In genomic region chr7:3112499-3113134, GRCh38 we compare ENCODE assay signal across 15 cellular contexts.
A peak's percentile ranks its signal among the peaks of the same experiment; 100 is the strongest.
DNase-seq lines count a peak whose midpoint lies in the region; ATAC-seq lines count a peak whose summit lies in the region.
"Had no signal": no experiment of that assay in that cellular context is flagged by ENCODE, and none has a peak within 500 bp of the region (broad histone marks: within the 10 kb centered on the region; RNA-seq: fewer than 3 reads in every experiment).

No MANE protein-coding gene starts in this region.

- peak overlapping the region; percentile 82 for H3K27ac Mint-ChIP-seq in activated T-cell treated with anti-CD3 and anti-CD28 coated beads, Interleukin-2, amount 50 U/mL, for 24 hours
- H3K27ac Mint-ChIP-seq in activated T-helper 2 cell treated with anti-CD3 and anti-CD28 coated beads, Interferon-gamma antibody, Interleukin-2, Interleukin-4, amounts not matched to agents 10 μg/mL and 5 μg/mL and 100 μg/mL, durations not matched to agents 14 hours and 24 hours and 36 hours: peak overlapping the region; percentile 48
- peak overlapping the region; percentile 92 for H3K27ac Mint-ChIP-seq in stimulated activated effector memory CD8-positive, alpha-beta T cell treated with anti-CD3 and anti-CD28 coated beads, Interleukin-12 subunit alpha, Interleukin-12 subunit beta, amount 100 ng/mL, for 72 hours
- H3K27ac Mint-ChIP-seq: dendritic cell treated with granulocyte-macrophage colony-stimulating factor and Interleukin-4, amounts not matched to agents 40 ng/mL and 50 ng/mL, for 4 days had no signal

- DNase-seq in activated T-cell treated with anti-CD3 and anti-CD28 coated beads, Interleukin-2, amount 50 U/mL, for 24 hours: peak; percentile 43
- DNase-seq in activated T-cell treated with anti-CD3 and anti-CD28 coated beads, Interleukin-2, amount 50 U/mL, for 1 hour: no peak
- peak; percentile 53 for DNase-seq in NCI-H345 treated with DMSO at 0.1 percent for 48 hours (lab: John Stamatoyannopoulos, UW; ENCODE audit: unreplicated experiment)
- DNase-seq in activated T-helper 2 cell treated with anti-CD3 and anti-CD28 coated beads, Interferon-gamma antibody, Interleukin-2, Interleukin-4, amounts not matched to agents 10 μg/mL and 5 μg/mL and 100 μg/mL, durations not matched to agents 14 hours and 24 hours and 36 hours (ENCODE audit: low spot score): peak; percentile 34
- peak in 1 of 2 donors; percentile 77 for DNase-seq in stimulated activated effector memory CD8-positive, alpha-beta T cell treated with anti-CD3 and anti-CD28 coated beads, Interleukin-12 subunit alpha, Interleukin-12 subunit beta, amount 100 ng/mL, for 72 hours (ENCODE audit: low spot score in 2 of 2)
- no peak for DNase-seq in H4 (ENCODE audit: low spot score)
- DNase-seq in HuH-7.5 (ENCODE audit: low spot score): no peak
- DNase-seq in NAMALWA (ENCODE audit: low spot score): no peak
- DNase-seq: amygdala; H7; NCI-H82; stimulated activated CD4-positive, alpha-beta T cell treated with anti-CD3 and anti-CD28 coated beads, Interleukin-2, amount 100 ng/mL, for 24 hours; stimulated activated naive CD4-positive, alpha-beta T cell treated with Interleukin-2 at 50 U/mL for 16 hours had no signal

- intact Hi-C loops in activated T-helper 2 cell treated with anti-CD3 and anti-CD28 coated beads, Interferon-gamma antibody, Interleukin-2, Interleukin-4, amounts not matched to agents 10 μg/mL and 5 μg/mL and 100 μg/mL, durations not matched to agents 14 hours and 24 hours and 36 hours (cut with micrococcal nuclease): loop anchor here (2.0 kb wide), 1 partner anchor 18 kb away; no protein-coding TSS in a partner anchor

- peaks cover 19% of the 10 kb centered on the region for H3K9me3 Mint-ChIP-seq in activated T-cell treated with anti-CD3 and anti-CD28 coated beads, Interleukin-2, amount 50 U/mL, for 24 hours
- H3K9me3 Mint-ChIP-seq in activated T-helper 2 cell treated with anti-CD3 and anti-CD28 coated beads, Interferon-gamma antibody, Interleukin-2, Interleukin-4, amounts not matched to agents 10 μg/mL and 5 μg/mL and 100 μg/mL, durations not matched to agents 14 hours and 24 hours and 36 hours: peaks cover 39% of the 10 kb centered on the region
- H3K9me3 Mint-ChIP-seq in stimulated activated effector memory CD8-positive, alpha-beta T cell treated with anti-CD3 and anti-CD28 coated beads, Interleukin-12 subunit alpha, Interleukin-12 subunit beta, amount 100 ng/mL, for 72 hours: peaks cover 9% of the 10 kb centered on the region

- H3K27me3 Mint-ChIP-seq in activated T-cell treated with anti-CD3 and anti-CD28 coated beads, Interleukin-2, amount 50 U/mL, for 24 hours: no peaks in the 10 kb centered on the region
- no peaks in the 10 kb centered on the region for H3K27me3 Mint-ChIP-seq in activated T-helper 2 cell treated with anti-CD3 and anti-CD28 coated beads, Interferon-gamma antibody, Interleukin-2, Interleukin-4, amounts not matched to agents 10 μg/mL and 5 μg/mL and 100 μg/mL, durations not matched to agents 14 hours and 24 hours and 36 hours (ENCODE audit: low read depth)

- peaks cover 71% of the 10 kb centered on the region for H3K4me1 Mint-ChIP-seq in activated T-cell treated with anti-CD3 and anti-CD28 coated beads, Interleukin-2, amount 50 U/mL, for 24 hours (ENCODE audit: low read depth)
- peaks cover 66% of the 10 kb centered on the region for H3K4me1 Mint-ChIP-seq in activated T-helper 2 cell treated with anti-CD3 and anti-CD28 coated beads, Interferon-gamma antibody, Interleukin-2, Interleukin-4, amounts not matched to agents 10 μg/mL and 5 μg/mL and 100 μg/mL, durations not matched to agents 14 hours and 24 hours and 36 hours (ENCODE audit: low read depth)
- H3K4me1 Mint-ChIP-seq in stimulated activated effector memory CD8-positive, alpha-beta T cell treated with anti-CD3 and anti-CD28 coated beads, Interleukin-12 subunit alpha, Interleukin-12 subunit beta, amount 100 ng/mL, for 72 hours: peaks cover 83% of the 10 kb centered on the region

- ATAC-seq in stimulated activated effector memory CD8-positive, alpha-beta T cell treated with anti-CD3 and anti-CD28 coated beads, Interleukin-12 subunit alpha, Interleukin-12 subunit beta, amount 100 ng/mL, for 72 hours: peak; percentile 85
- ATAC-seq: activated CD4-positive, CD25-positive, alpha-beta regulatory T cell treated with anti-CD3 and anti-CD28 coated beads, Interleukin-2, amount 50 U/mL, for 24 hours had no signal

- H3K36me3 Mint-ChIP-seq in activated T-cell treated with anti-CD3 and anti-CD28 coated beads, Interleukin-2, amount 50 U/mL, for 24 hours (ENCODE audit: low read depth): no peaks in the 10 kb centered on the region
- H3K36me3 Mint-ChIP-seq in activated T-helper 2 cell treated with anti-CD3 and anti-CD28 coated beads, Interferon-gamma antibody, Interleukin-2, Interleukin-4, amounts not matched to agents 10 μg/mL and 5 μg/mL and 100 μg/mL, durations not matched to agents 14 hours and 24 hours and 36 hours (ENCODE audit: low read depth): peaks cover 25% of the 10 kb centered on the region
- no peaks in the 10 kb centered on the region for H3K36me3 Mint-ChIP-seq in stimulated activated effector memory CD8-positive, alpha-beta T cell treated with anti-CD3 and anti-CD28 coated beads, Interleukin-12 subunit alpha, Interleukin-12 subunit beta, amount 100 ng/mL, for 72 hours

- H3K4me3 Mint-ChIP-seq in activated T-cell treated with anti-CD3 and anti-CD28 coated beads, Interleukin-2, amount 50 U/mL, for 24 hours: no peak overlapping the region
- H3K4me3 Mint-ChIP-seq in activated T-helper 2 cell treated with anti-CD3 and anti-CD28 coated beads, Interferon-gamma antibody, Interleukin-2, Interleukin-4, amounts not matched to agents 10 μg/mL and 5 μg/mL and 100 μg/mL, durations not matched to agents 14 hours and 24 hours and 36 hours (ENCODE audit: low read depth): no peak overlapping the region
- H3K4me3 Mint-ChIP-seq in stimulated activated effector memory CD8-positive, alpha-beta T cell treated with anti-CD3 and anti-CD28 coated beads, Interleukin-12 subunit alpha, Interleukin-12 subunit beta, amount 100 ng/mL, for 72 hours: peak overlapping the region; percentile 50
- H3K4me3 Mint-ChIP-seq: dendritic cell treated with granulocyte-macrophage colony-stimulating factor and Interleukin-4, amounts not matched to agents 40 ng/mL and 50 ng/mL, for 4 days had no signal

Comparison
In these comparisons a context has a peak if more than half of its experiments do, and no peak if none do; other contexts are left out.
1. DNase-seq: peak in activated T-cell treated with anti-CD3 and anti-CD28 coated beads, Interleukin-2, amount 50 U/mL, for 24 hours (single experiment), NCI-H345 treated with DMSO at 0.1 percent for 48 hours (single experiment) and activated T-helper 2 cell treated with anti-CD3 and anti-CD28 coated beads, Interferon-gamma antibody, Interleukin-2, Interleukin-4, amounts not matched to agents 10 μg/mL and 5 μg/mL and 100 μg/mL, durations not matched to agents 14 hours and 24 hours and 36 hours (single experiment); none in activated T-cell treated with anti-CD3 and anti-CD28 coated beads, Interleukin-2, amount 50 U/mL, for 1 hour (single experiment), H4 (single experiment), HuH-7.5 (single experiment) and NAMALWA (single experiment).
2. Peak in every context shown above with its lines, with median percentiles within 50 percentile points of each other: H3K27ac Mint-ChIP-seq.